ENCODE assay signal across 10 cellular contexts in the genomic region with DNA sequence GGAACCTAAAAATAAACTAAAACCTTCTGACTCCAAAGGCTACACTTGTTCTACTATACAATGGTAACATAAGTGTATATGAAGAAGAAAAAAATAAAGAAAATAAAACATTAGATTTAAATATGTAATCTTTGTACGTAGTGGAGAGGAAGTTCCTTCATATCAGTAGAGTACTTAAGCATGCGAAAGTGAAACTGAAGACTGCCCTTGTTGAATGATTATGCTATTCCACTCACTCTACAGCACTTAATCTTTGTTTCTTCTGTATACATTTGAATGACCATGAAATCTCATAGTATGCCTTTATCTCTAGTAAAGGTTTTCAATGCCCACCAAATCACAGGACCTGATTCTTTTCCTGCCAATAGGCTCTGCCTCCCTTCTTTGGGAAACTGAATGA.
A peak's percentile ranks its signal among the peaks of the same experiment; 100 is the strongest.
DNase-seq lines count a peak whose midpoint lies in the region; ATAC-seq and TF ChIP-seq lines count a peak whose summit lies in the region.
"Had no signal": no experiment of that assay in that cellular context is flagged by ENCODE, and none has a peak within 500 bp of the region (broad histone marks: within the 10 kb centered on the region; RNA-seq: fewer than 3 reads in every experiment).

No MANE protein-coding gene starts in this region.

- ATAC-seq in GM18508 (IDR thresholded peaks at IDR 0.05; ENCODE audit: insufficient read depth, unreplicated experiment) (peak; percentile 87), GM21526 (IDR thresholded peaks at IDR 0.05; ENCODE audit: low FRiP score, unreplicated experiment) (peak; percentile 61), HG03354 (IDR thresholded peaks at IDR 0.05; ENCODE audit: poor library complexity, severe bottlenecking, unreplicated experiment) (peak; percentile 85), omental fat pad (ENCODE audit: low FRiP score) (no peak)

- DNase-seq in choroid plexus epithelial cell (ENCODE audit: low read depth) (peak; percentile 18), omental fat pad (ENCODE audit: low spot score) (no peak), NK-92 (lab: John Stamatoyannopoulos, UW; ENCODE audit: unreplicated experiment) (no peak), COR-L47 (lab: John Stamatoyannopoulos, UW) (no peak), 8988T (no peak)
- DNase-seq: brain microvascular endothelial cell, NCI-H1436 had no signal

- TF ChIP-seq CTCF in choroid plexus epithelial cell (conservative IDR thresholded peaks at IDR 0.05; ENCODE audit: low read depth, low read length) (no peak), omental fat pad (IDR thresholded peaks at IDR 0.05) (no peak)

- H3K4me3 ChIP-seq in choroid plexus epithelial cell (ENCODE audit: low read depth, low read length) = no peak overlapping the region
